ENCODE assay signal across 5 cellular contexts in genomic region chr19:43116421-43116820, GRCh38. TPM values are rescaled to one million over a fixed set of nuclear protein-coding genes. Genes with fewer than 3 reads are reported as not detected.
"Had no signal": no experiment of that assay in that cellular context is flagged by ENCODE, and none has a peak within 500 bp of the region (broad histone marks: within the 10 kb centered on the region; RNA-seq: fewer than 3 reads in every experiment).

No MANE protein-coding gene starts in this region.

RNA-seq across cellular contexts. Expression of gene PSG2, which starts 33.9 kb away (rescaled TPM):
- total RNA-seq: GM23338, H1, H4, H7, H9 had no signal
- polyA plus RNA-seq: GM23338, H1 had no signal
